Comparison of ENCODE assay signal across 1 cellular context in the genomic region with DNA sequence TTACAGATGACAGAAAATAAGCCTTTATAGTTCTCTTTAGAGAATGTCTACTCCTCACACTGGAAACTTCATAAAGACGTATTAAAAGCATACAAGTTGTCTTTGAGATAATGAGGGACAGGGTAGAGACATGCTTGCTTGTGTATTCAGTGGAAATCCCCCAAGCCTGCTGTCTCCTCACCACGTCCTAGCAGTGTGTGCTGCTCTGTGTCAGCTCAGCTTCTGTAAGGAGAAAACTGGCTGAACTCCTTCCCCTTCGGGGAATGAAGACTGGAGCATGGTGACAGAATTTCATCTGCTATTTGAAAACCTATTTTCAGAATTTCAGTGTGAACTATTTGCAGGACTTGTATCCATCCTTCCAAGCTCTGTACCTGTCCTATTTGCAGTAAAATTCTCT.
A peak's percentile ranks its signal among the peaks of the same experiment; 100 is the strongest.
TF ChIP-seq lines count a peak whose summit lies in the region.

No MANE protein-coding gene starts in this region.

TF ChIP-seq in GM12878, 131 proteins besides CTCF, POLR2A, EP300 and RAD21:
- TF ChIP-seq, protein P1, sequence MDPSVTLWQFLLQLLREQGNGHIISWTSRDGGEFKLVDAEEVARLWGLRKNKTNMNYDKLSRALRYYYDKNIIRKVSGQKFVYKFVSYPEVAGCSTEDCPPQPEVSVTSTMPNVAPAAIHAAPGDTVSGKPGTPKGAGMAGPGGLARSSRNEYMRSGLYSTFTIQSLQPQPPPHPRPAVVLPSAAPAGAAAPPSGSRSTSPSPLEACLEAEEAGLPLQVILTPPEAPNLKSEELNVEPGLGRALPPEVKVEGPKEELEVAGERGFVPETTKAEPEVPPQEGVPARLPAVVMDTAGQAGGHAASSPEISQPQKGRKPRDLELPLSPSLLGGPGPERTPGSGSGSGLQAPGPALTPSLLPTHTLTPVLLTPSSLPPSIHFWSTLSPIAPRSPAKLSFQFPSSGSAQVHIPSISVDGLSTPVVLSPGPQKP (IDR thresholded peaks at IDR 0.05; ENCODE audit: low read depth, low read length): no peak
- TF ChIP-seq, protein P2, sequence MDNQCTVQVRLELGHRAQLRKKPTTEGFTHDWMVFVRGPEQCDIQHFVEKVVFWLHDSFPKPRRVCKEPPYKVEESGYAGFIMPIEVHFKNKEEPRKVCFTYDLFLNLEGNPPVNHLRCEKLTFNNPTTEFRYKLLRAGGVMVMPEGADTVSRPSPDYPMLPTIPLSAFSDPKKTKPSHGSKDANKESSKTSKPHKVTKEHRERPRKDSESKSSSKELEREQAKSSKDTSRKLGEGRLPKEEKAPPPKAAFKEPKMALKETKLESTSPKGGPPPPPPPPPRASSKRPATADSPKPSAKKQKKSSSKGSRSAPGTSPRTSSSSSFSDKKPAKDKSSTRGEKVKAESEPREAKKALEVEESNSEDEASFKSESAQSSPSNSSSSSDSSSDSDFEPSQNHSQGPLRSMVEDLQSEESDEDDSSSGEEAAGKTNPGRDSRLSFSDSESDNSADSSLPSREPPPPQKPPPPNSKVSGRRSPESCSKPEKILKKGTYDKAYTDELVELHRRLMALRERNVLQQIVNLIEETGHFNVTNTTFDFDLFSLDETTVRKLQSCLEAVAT (IDR thresholded peaks at IDR 0.05): no peak
- TF ChIP-seq BHLHE40 (IDR thresholded peaks at IDR 0.05; ENCODE audit: borderline replicate concordance in 1 of 2, low read depth in 2 of 2, low read length in 1 of 2) (0 out of 4 replicates have a peak, but pooled peaks of 1 of the 2 experiments have one; percentile 6), HDAC6 (IDR thresholded peaks at IDR 0.05; ENCODE audit: unreplicated experiment) (no peak), RELA (IDR thresholded peaks at IDR 0.05; ENCODE audit: borderline replicate concordance, partially characterized antibody) (peak; percentile 25)
- TF ChIP-seq, protein P3, sequence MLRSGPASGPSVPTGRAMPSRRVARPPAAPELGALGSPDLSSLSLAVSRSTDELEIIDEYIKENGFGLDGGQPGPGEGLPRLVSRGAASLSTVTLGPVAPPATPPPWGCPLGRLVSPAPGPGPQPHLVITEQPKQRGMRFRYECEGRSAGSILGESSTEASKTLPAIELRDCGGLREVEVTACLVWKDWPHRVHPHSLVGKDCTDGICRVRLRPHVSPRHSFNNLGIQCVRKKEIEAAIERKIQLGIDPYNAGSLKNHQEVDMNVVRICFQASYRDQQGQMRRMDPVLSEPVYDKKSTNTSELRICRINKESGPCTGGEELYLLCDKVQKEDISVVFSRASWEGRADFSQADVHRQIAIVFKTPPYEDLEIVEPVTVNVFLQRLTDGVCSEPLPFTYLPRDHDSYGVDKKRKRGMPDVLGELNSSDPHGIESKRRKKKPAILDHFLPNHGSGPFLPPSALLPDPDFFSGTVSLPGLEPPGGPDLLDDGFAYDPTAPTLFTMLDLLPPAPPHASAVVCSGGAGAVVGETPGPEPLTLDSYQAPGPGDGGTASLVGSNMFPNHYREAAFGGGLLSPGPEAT (IDR thresholded peaks at IDR 0.05; ENCODE audit: low read depth): 0 out of 2 replicates have a peak, but pooled peaks have one; percentile 51
- TF ChIP-seq, protein P4, sequence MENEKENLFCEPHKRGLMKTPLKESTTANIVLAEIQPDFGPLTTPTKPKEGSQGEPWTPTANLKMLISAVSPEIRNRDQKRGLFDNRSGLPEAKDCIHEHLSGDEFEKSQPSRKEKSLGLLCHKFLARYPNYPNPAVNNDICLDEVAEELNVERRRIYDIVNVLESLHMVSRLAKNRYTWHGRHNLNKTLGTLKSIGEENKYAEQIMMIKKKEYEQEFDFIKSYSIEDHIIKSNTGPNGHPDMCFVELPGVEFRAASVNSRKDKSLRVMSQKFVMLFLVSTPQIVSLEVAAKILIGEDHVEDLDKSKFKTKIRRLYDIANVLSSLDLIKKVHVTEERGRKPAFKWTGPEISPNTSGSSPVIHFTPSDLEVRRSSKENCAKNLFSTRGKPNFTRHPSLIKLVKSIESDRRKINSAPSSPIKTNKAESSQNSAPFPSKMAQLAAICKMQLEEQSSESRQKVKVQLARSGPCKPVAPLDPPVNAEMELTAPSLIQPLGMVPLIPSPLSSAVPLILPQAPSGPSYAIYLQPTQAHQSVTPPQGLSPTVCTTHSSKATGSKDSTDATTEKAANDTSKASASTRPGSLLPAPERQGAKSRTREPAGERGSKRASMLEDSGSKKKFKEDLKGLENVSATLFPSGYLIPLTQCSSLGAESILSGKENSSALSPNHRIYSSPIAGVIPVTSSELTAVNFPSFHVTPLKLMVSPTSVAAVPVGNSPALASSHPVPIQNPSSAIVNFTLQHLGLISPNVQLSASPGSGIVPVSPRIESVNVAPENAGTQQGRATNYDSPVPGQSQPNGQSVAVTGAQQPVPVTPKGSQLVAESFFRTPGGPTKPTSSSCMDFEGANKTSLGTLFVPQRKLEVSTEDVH (IDR thresholded peaks at IDR 0.05; ENCODE audit: low read depth, partially characterized antibody): no peak
